Comparison of ENCODE assay signal across 1 cellular context in genomic region chr1:27366113-27366410, GRCh38.
TF ChIP-seq lines count a peak whose summit lies in the region.

No MANE protein-coding gene starts in this region.

TF ChIP-seq in SK-N-SH, 30 proteins besides CTCF, POLR2A, EP300 and RAD21:
- peak; percentile 78 for TF ChIP-seq RFX5 (IDR thresholded peaks at IDR 0.05; ENCODE audit: low read length)
- TF ChIP-seq NRF1 (IDR thresholded peaks at IDR 0.05; ENCODE audit: low read depth, low read length): peak; percentile 65
- TF ChIP-seq MAX (IDR thresholded peaks at IDR 0.05; ENCODE audit: low read depth): no peak
- peak; percentile 5 for TF ChIP-seq POLR2AphosphoS5 (IDR thresholded peaks at IDR 0.05; ENCODE audit: low read depth, low read length)
